Comparison of ENCODE assay signal across 1 cellular context in genomic region chr6:1577146-1577680, GRCh38.
TF ChIP-seq lines count a peak whose summit lies in the region.

No MANE protein-coding gene starts in this region.

TF ChIP-seq in GM23338, 12 proteins besides CTCF, POLR2A, EP300 and RAD21 (continued from another document):
- no peak for TF ChIP-seq ZNF462 (CRISPR knock-in tag; IDR thresholded peaks at IDR 0.05)
- TF ChIP-seq POLR2AphosphoS5 (IDR thresholded peaks at IDR 0.05; ENCODE audit: low read depth), result no peak
- TF ChIP-seq EZH2 (IDR thresholded peaks at IDR 0.05; ENCODE audit: low read depth, unreplicated experiment), result no peak
- no peak for TF ChIP-seq ZNF114 (CRISPR knock-in tag; IDR thresholded peaks at IDR 0.05)
- no peak for TF ChIP-seq JUNB (IDR thresholded peaks at IDR 0.05; ENCODE audit: unreplicated experiment)
- TF ChIP-seq ZNF331 (CRISPR knock-in tag; IDR thresholded peaks at IDR 0.05; ENCODE audit: low read depth), result no peak
- TF ChIP-seq STAT1 (IDR thresholded peaks at IDR 0.05; ENCODE audit: unreplicated experiment), result no peak
